1 cellular context compared by ENCODE assay signal in genomic region chr15:45842151-45842550, GRCh38.
A peak's percentile ranks its signal among the peaks of the same experiment; 100 is the strongest.
TF ChIP-seq lines count a peak whose summit lies in the region.

No MANE protein-coding gene starts in this region.

TF ChIP-seq in HepG2, 621 proteins besides CTCF, POLR2A, EP300 and RAD21 (continued from another document):
- peak; percentile 75 for TF ChIP-seq HNF1A (IDR thresholded peaks at IDR 0.05; ENCODE audit: low read depth)
- no peak for TF ChIP-seq HNF1A (CRISPR knock-in tag; IDR thresholded peaks at IDR 0.05; ENCODE audit: borderline replicate concordance)
- TF ChIP-seq, protein P1, sequence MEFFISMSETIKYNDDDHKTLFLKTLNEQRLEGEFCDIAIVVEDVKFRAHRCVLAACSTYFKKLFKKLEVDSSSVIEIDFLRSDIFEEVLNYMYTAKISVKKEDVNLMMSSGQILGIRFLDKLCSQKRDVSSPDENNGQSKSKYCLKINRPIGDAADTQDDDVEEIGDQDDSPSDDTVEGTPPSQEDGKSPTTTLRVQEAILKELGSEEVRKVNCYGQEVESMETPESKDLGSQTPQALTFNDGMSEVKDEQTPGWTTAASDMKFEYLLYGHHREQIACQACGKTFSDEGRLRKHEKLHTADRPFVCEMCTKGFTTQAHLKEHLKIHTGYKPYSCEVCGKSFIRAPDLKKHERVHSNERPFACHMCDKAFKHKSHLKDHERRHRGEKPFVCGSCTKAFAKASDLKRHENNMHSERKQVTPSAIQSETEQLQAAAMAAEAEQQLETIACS (CRISPR knock-in tag; IDR thresholded peaks at IDR 0.05): no peak
- TF ChIP-seq, protein P2, sequence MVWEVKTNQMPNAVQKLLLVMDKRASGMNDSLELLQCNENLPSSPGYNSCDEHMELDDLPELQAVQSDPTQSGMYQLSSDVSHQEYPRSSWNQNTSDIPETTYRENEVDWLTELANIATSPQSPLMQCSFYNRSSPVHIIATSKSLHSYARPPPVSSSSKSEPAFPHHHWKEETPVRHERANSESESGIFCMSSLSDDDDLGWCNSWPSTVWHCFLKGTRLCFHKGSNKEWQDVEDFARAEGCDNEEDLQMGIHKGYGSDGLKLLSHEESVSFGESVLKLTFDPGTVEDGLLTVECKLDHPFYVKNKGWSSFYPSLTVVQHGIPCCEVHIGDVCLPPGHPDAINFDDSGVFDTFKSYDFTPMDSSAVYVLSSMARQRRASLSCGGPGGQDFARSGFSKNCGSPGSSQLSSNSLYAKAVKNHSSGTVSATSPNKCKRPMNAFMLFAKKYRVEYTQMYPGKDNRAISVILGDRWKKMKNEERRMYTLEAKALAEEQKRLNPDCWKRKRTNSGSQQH (CRISPR knock-in tag; IDR thresholded peaks at IDR 0.05; ENCODE audit: low read depth): no peak
- 0 out of 2 replicates have a peak, but pooled peaks have one; percentile 48 for TF ChIP-seq HNF1B (CRISPR knock-in tag; IDR thresholded peaks at IDR 0.05)
- TF ChIP-seq ZFP82 (CRISPR knock-in tag; IDR thresholded peaks at IDR 0.05; ENCODE audit: borderline replicate concordance): no peak
- TF ChIP-seq HNF4A (CRISPR knock-in tag; IDR thresholded peaks at IDR 0.05): 0 out of 2 replicates have a peak, but pooled peaks have one; percentile 14
- TF ChIP-seq CREB1 (IDR thresholded peaks at IDR 0.05): no peak
- no peak for TF ChIP-seq CREB1 (CRISPR knock-in tag; IDR thresholded peaks at IDR 0.05)
- TF ChIP-seq NFYC (CRISPR knock-in tag; IDR thresholded peaks at IDR 0.05): peak; percentile 44; the same call in 1 of the 2 replicates
- TF ChIP-seq CAMTA2 (CRISPR knock-in tag; IDR thresholded peaks at IDR 0.05; ENCODE audit: borderline replicate concordance): no peak
- TF ChIP-seq DNMT3B (CRISPR knock-in tag; conservative IDR thresholded peaks at IDR 0.05): no peak
- TF ChIP-seq, protein P3, sequence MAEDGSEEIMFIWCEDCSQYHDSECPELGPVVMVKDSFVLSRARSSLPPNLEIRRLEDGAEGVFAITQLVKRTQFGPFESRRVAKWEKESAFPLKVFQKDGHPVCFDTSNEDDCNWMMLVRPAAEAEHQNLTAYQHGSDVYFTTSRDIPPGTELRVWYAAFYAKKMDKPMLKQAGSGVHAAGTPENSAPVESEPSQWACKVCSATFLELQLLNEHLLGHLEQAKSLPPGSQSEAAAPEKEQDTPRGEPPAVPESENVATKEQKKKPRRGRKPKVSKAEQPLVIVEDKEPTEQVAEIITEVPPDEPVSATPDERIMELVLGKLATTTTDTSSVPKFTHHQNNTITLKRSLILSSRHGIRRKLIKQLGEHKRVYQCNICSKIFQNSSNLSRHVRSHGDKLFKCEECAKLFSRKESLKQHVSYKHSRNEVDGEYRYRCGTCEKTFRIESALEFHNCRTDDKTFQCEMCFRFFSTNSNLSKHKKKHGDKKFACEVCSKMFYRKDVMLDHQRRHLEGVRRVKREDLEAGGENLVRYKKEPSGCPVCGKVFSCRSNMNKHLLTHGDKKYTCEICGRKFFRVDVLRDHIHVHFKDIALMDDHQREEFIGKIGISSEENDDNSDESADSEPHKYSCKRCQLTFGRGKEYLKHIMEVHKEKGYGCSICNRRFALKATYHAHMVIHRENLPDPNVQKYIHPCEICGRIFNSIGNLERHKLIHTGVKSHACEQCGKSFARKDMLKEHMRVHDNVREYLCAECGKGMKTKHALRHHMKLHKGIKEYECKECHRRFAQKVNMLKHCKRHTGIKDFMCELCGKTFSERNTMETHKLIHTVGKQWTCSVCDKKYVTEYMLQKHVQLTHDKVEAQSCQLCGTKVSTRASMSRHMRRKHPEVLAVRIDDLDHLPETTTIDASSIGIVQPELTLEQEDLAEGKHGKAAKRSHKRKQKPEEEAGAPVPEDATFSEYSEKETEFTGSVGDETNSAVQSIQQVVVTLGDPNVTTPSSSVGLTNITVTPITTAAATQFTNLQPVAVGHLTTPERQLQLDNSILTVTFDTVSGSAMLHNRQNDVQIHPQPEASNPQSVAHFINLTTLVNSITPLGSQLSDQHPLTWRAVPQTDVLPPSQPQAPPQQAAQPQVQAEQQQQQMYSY (CRISPR knock-in tag; IDR thresholded peaks at IDR 0.05): peak; percentile 56; the same call in 1 of the 2 replicates
- TF ChIP-seq SOX6 (IDR thresholded peaks at IDR 0.05): no peak
- peak; percentile 28; the same call in 1 of the 2 replicates for TF ChIP-seq SOX6 (CRISPR knock-in tag; IDR thresholded peaks at IDR 0.05)
- TF ChIP-seq ELF3 (CRISPR knock-in tag; IDR thresholded peaks at IDR 0.05): peak; percentile 47
- TF ChIP-seq HHEX (CRISPR knock-in tag; IDR thresholded peaks at IDR 0.05): no peak
- TF ChIP-seq NFYB (CRISPR knock-in tag; IDR thresholded peaks at IDR 0.05): peak; percentile 69
- TF ChIP-seq, protein P4, sequence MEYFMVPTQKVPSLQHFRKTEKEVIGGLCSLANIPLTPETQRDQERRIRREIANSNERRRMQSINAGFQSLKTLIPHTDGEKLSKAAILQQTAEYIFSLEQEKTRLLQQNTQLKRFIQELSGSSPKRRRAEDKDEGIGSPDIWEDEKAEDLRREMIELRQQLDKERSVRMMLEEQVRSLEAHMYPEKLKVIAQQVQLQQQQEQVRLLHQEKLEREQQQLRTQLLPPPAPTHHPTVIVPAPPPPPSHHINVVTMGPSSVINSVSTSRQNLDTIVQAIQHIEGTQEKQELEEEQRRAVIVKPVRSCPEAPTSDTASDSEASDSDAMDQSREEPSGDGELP (IDR thresholded peaks at IDR 0.05; ENCODE audit: borderline replicate concordance, low read depth): peak; percentile 89
- peak; percentile 15; the same call in 1 of the 2 replicates for TF ChIP-seq CEBPB (IDR thresholded peaks at IDR 0.05; ENCODE audit: borderline replicate concordance, low read depth, low read length)
- peak; percentile 56; the same call in 1 of the 2 replicates for TF ChIP-seq MIXL1 (CRISPR knock-in tag; IDR thresholded peaks at IDR 0.05)
- TF ChIP-seq ZNF660 (CRISPR knock-in tag; IDR thresholded peaks at IDR 0.05; ENCODE audit: borderline replicate concordance, low read depth): no peak
- 0 out of 2 replicates have a peak, but pooled peaks have one; percentile 19 for TF ChIP-seq ELF1 (CRISPR knock-in tag; IDR thresholded peaks at IDR 0.05)
